In genomic region chr11:65421204-65422103, GRCh38 we compare ENCODE assay signal across 1 cellular context.
TF ChIP-seq lines count a peak whose summit lies in the region.

No MANE protein-coding gene starts in this region.

TF ChIP-seq in HepG2, 621 proteins besides CTCF, POLR2A, EP300 and RAD21 (continued from another document and continues in another):
- TF ChIP-seq CBFB (CRISPR knock-in tag; IDR thresholded peaks at IDR 0.05) (peak; percentile 71; the same call in 1 of the 2 replicates), ZBTB39 (CRISPR knock-in tag; IDR thresholded peaks at IDR 0.05) (peak; percentile 85; the same call in 1 of the 2 replicates), JUN (CRISPR knock-in tag; IDR thresholded peaks at IDR 0.05) (no peak), PITX1 (CRISPR knock-in tag; IDR thresholded peaks at IDR 0.05) (peak; percentile 43; the same call in 1 of the 2 replicates), REPIN1 (CRISPR knock-in tag; IDR thresholded peaks at IDR 0.05; ENCODE audit: borderline replicate concordance, low read depth) (peak; percentile 74; the same call in 1 of the 2 replicates), SMAD3 (CRISPR knock-in tag; IDR thresholded peaks at IDR 0.05) (0 out of 2 replicates have a peak, but pooled peaks have one; percentile 52), POLR2G (IDR thresholded peaks at IDR 0.05; ENCODE audit: low read depth, low read length) (peak; percentile 85), ZNF501 (CRISPR knock-in tag; IDR thresholded peaks at IDR 0.05) (peak; percentile 9; the same call in 1 of the 2 replicates), FOXK1 (CRISPR knock-in tag; IDR thresholded peaks at IDR 0.05; ENCODE audit: borderline replicate concordance, low read depth) (peak; percentile 68; the same call in 1 of the 2 replicates), ZNF709 (CRISPR knock-in tag; IDR thresholded peaks at IDR 0.05) (0 out of 2 replicates have a peak, but pooled peaks have one; percentile 16), ZNF296 (CRISPR knock-in tag; conservative IDR thresholded peaks at IDR 0.05) (peak; percentile 54; the same call in 1 of the 2 replicates), PCBP2 (optimal IDR thresholded peaks at IDR 0.05; ENCODE audit: low read depth, low read length, poor library complexity, severe bottlenecking) (peak; percentile 32), GLI4 (CRISPR knock-in tag; IDR thresholded peaks at IDR 0.05; ENCODE audit: borderline replicate concordance) (0 out of 2 replicates have a peak, but pooled peaks have one; percentile 55), MLLT10 (CRISPR knock-in tag; IDR thresholded peaks at IDR 0.05) (0 out of 2 replicates have a peak, but pooled peaks have one; percentile 26), RCOR2 (CRISPR knock-in tag; IDR thresholded peaks at IDR 0.05) (no peak), CREB1 (IDR thresholded peaks at IDR 0.05) (peak; percentile 63), CREB1 (CRISPR knock-in tag; IDR thresholded peaks at IDR 0.05) (no peak), EEA1 (CRISPR knock-in tag; IDR thresholded peaks at IDR 0.05; ENCODE audit: borderline replicate concordance) (no peak), HMG20A (CRISPR knock-in tag; IDR thresholded peaks at IDR 0.05; ENCODE audit: borderline replicate concordance) (peak; percentile 36; the same call in 1 of the 2 replicates), ZNF430 (CRISPR knock-in tag; IDR thresholded peaks at IDR 0.05) (peak; percentile 95), THRA (CRISPR knock-in tag; IDR thresholded peaks at IDR 0.05; ENCODE audit: borderline replicate concordance) (peak; percentile 92), ZNF788 (CRISPR knock-in tag; IDR thresholded peaks at IDR 0.05; ENCODE audit: borderline replicate concordance) (peak; percentile 81; the same call in 1 of the 2 replicates), MAZ (IDR thresholded peaks at IDR 0.05; ENCODE audit: borderline replicate concordance, low read depth, low read length) (peak; percentile 60; the same call in 1 of the 2 replicates), MAZ (CRISPR knock-in tag; IDR thresholded peaks at IDR 0.05; ENCODE audit: low read depth) (peak; percentile 63), ZHX1 (CRISPR knock-in tag; IDR thresholded peaks at IDR 0.05; ENCODE audit: low read depth) (0 out of 2 replicates have a peak, but pooled peaks have one; percentile 42), ZNF20 (CRISPR knock-in tag; IDR thresholded peaks at IDR 0.05) (peak; percentile 5; the same call in 1 of the 2 replicates), RXRA (CRISPR knock-in tag; IDR thresholded peaks at IDR 0.05) (peak; percentile 95), CEBPZ (IDR thresholded peaks at IDR 0.05; ENCODE audit: low read length) (no peak), RFXAP (CRISPR knock-in tag; IDR thresholded peaks at IDR 0.05; ENCODE audit: borderline replicate concordance) (peak; percentile 75), SRY (CRISPR knock-in tag; IDR thresholded peaks at IDR 0.05) (no peak), ATF3 (CRISPR knock-in tag; IDR thresholded peaks at IDR 0.05) (peak; percentile 83; the same call in 1 of the 2 replicates), ZNF564 (CRISPR knock-in tag; IDR thresholded peaks at IDR 0.05) (peak; percentile 17; the same call in 1 of the 2 replicates), SNAPC2 (CRISPR knock-in tag; IDR thresholded peaks at IDR 0.05) (0 out of 2 replicates have a peak, but pooled peaks have one; percentile 44), CHD4 (IDR thresholded peaks at IDR 0.05; ENCODE audit: borderline replicate concordance, low read length) (0 out of 2 replicates have a peak, but pooled peaks have one; percentile 34), PRMT3 (CRISPR knock-in tag; IDR thresholded peaks at IDR 0.05; ENCODE audit: borderline replicate concordance, low read depth) (peak; percentile 37; the same call in 1 of the 2 replicates), ZNF546 (CRISPR knock-in tag; conservative IDR thresholded peaks at IDR 0.05) (no peak; the same call in 1 of the 2 replicates), SALL1 (CRISPR knock-in tag; IDR thresholded peaks at IDR 0.05) (peak; percentile 80), ZNF367 (CRISPR knock-in tag; IDR thresholded peaks at IDR 0.05; ENCODE audit: borderline replicate concordance) (0 out of 2 replicates have a peak, but pooled peaks have one; percentile 19)
- TF ChIP-seq, protein P1, sequence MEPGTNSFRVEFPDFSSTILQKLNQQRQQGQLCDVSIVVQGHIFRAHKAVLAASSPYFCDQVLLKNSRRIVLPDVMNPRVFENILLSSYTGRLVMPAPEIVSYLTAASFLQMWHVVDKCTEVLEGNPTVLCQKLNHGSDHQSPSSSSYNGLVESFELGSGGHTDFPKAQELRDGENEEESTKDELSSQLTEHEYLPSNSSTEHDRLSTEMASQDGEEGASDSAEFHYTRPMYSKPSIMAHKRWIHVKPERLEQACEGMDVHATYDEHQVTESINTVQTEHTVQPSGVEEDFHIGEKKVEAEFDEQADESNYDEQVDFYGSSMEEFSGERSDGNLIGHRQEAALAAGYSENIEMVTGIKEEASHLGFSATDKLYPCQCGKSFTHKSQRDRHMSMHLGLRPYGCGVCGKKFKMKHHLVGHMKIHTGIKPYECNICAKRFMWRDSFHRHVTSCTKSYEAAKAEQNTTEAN (CRISPR knock-in tag; conservative IDR thresholded peaks at IDR 0.05): peak; percentile 66; the same call in 1 of the 2 replicates
- TF ChIP-seq, protein P2, sequence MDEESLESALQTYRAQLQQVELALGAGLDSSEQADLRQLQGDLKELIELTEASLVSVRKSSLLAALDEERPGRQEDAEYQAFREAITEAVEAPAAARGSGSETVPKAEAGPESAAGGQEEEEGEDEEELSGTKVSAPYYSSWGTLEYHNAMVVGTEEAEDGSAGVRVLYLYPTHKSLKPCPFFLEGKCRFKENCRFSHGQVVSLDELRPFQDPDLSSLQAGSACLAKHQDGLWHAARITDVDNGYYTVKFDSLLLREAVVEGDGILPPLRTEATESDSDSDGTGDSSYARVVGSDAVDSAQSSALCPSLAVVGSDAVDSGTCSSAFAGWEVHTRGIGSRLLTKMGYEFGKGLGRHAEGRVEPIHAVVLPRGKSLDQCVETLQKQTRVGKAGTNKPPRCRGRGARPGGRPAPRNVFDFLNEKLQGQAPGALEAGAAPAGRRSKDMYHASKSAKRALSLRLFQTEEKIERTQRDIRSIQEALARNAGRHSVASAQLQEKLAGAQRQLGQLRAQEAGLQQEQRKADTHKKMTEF (CRISPR knock-in tag; IDR thresholded peaks at IDR 0.05): peak; percentile 24; the same call in 1 of the 2 replicates
- TF ChIP-seq, protein P3, sequence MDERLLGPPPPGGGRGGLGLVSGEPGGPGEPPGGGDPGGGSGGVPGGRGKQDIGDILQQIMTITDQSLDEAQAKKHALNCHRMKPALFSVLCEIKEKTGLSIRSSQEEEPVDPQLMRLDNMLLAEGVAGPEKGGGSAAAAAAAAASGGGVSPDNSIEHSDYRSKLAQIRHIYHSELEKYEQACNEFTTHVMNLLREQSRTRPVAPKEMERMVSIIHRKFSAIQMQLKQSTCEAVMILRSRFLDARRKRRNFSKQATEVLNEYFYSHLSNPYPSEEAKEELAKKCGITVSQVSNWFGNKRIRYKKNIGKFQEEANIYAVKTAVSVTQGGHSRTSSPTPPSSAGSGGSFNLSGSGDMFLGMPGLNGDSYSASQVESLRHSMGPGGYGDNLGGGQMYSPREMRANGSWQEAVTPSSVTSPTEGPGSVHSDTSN (CRISPR knock-in tag; IDR thresholded peaks at IDR 0.05): no peak
- TF ChIP-seq, protein P4, sequence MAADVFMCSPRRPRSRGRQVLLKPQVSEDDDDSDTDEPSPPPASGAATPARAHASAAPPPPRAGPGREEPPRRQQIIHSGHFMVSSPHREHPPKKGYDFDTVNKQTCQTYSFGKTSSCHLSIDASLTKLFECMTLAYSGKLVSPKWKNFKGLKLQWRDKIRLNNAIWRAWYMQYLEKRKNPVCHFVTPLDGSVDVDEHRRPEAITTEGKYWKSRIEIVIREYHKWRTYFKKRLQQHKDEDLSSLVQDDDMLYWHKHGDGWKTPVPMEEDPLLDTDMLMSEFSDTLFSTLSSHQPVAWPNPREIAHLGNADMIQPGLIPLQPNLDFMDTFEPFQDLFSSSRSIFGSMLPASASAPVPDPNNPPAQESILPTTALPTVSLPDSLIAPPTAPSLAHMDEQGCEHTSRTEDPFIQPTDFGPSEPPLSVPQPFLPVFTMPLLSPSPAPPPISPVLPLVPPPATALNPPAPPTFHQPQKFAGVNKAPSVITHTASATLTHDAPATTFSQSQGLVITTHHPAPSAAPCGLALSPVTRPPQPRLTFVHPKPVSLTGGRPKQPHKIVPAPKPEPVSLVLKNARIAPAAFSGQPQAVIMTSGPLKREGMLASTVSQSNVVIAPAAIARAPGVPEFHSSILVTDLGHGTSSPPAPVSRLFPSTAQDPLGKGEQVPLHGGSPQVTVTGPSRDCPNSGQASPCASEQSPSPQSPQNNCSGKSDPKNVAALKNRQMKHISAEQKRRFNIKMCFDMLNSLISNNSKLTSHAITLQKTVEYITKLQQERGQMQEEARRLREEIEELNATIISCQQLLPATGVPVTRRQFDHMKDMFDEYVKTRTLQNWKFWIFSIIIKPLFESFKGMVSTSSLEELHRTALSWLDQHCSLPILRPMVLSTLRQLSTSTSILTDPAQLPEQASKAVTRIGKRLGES (CRISPR knock-in tag; IDR thresholded peaks at IDR 0.05; ENCODE audit: borderline replicate concordance): 0 out of 2 replicates have a peak, but pooled peaks have one; percentile 39
